In the genomic region with DNA sequence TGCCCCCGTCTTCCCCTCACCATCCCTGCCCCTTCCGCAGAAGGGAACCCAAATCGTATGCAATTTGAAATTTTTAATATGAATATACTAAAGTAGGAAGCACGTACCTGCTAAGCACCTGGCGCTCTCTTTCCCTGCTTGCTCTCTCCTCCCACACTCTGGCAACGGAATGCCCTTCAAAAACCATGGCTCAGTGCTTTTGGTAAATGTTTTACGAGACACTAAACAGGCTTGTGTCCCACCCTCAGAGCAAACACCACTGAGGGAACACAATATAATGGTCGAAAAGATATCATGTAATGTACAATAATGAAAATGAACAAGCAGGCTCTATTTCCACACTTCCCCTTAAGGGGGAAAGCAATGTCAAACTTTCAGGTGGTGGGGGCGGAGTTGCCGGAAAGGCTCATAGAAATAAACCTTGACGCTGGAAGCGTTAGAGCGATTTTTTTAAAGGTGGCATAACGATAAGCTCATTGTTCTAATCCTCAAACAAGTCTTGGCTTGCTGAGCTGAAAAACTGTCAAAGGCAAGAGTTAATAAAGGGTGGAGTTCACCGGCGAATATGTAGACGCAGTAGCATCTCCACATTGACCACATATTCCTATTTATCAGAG, we compare ENCODE assay signal across 10 cellular contexts.
DNase-seq lines count a peak whose midpoint lies in the region; ATAC-seq and TF ChIP-seq lines count a peak whose summit lies in the region.
"Had no signal": no experiment of that assay in that cellular context is flagged by ENCODE, and none has a peak within 500 bp of the region (broad histone marks: within the 10 kb centered on the region; RNA-seq: fewer than 3 reads in every experiment).

No MANE protein-coding gene starts in this region.

- no peaks in the 10 kb centered on the region for H3K9me3 Mint-ChIP-seq in activated CD4-positive, alpha-beta memory T cell treated with anti-CD3 and anti-CD28 coated beads, Interleukin-2, amount 10 ng/mL, durations not matched to agents 7 days and 5 days
- H3K9me3 Mint-ChIP-seq in chondrocyte (ENCODE audit: low read depth), result no peaks in the 10 kb centered on the region
- H3K9me3 Mint-ChIP-seq: H9 had no signal

- TF ChIP-seq CTCF in WERI-Rb-1 (IDR thresholded peaks at IDR 0.05; ENCODE audit: low read depth, low read length), result no peak
- TF ChIP-seq CTCF in left lung (IDR thresholded peaks at IDR 0.05), result no peak
- no peak for TF ChIP-seq CTCF in chondrocyte (IDR thresholded peaks at IDR 0.05)

- no peak overlapping the region for H3K27ac Mint-ChIP-seq in activated CD4-positive, alpha-beta memory T cell treated with anti-CD3 and anti-CD28 coated beads, Interleukin-2, amount 10 ng/mL, durations not matched to agents 7 days and 5 days
- H3K27ac Mint-ChIP-seq in chondrocyte (ENCODE audit: unreplicated experiment), result no peak overlapping the region

- peak overlapping the region; percentile 42 for H3K4me3 ChIP-seq in WERI-Rb-1 (ENCODE audit: low read depth, low read length)
- H3K4me3 ChIP-seq in left lung, result peak overlapping the region; percentile 14 to 31
- peak overlapping the region; percentile 2 for H3K4me3 ChIP-seq in urinary bladder (ENCODE audit: low read depth, low read length)
- H3K4me3 ChIP-seq: testis had no signal

- peaks cover 9% of the 10 kb centered on the region for H3K4me1 Mint-ChIP-seq in activated CD4-positive, alpha-beta memory T cell treated with anti-CD3 and anti-CD28 coated beads, Interleukin-2, amount 10 ng/mL, durations not matched to agents 7 days and 5 days
- H3K4me1 Mint-ChIP-seq in chondrocyte (ENCODE audit: low read depth), result no peaks in the 10 kb centered on the region

- H3K4me1 ChIP-seq in left lung (peaks cover 0 to 12% of the 10 kb centered on the region in 2 donors), urinary bladder (ENCODE audit: insufficient read depth) (no peaks in the 10 kb centered on the region)
- H3K4me1 ChIP-seq: testis had no signal

- intact Hi-C loops in left lung (cut with DNase I), result no loop called here

- H3K27me3 ChIP-seq in WERI-Rb-1 (ENCODE audit: insufficient read depth, low read depth, severe bottlenecking) (no peaks in the 10 kb centered on the region), left lung (no peaks in the 10 kb centered on the region)
- H3K27me3 ChIP-seq: testis had no signal

- POLR2A ChIA-PET in activated CD4-positive, alpha-beta memory T cell treated with anti-CD3 and anti-CD28 coated beads, Interleukin-2, amount 10 ng/mL, durations not matched to agents 7 days and 5 days (lab: Charles Lee), result no interaction called here

- no peaks in the 10 kb centered on the region for H3K9me3 ChIP-seq in WERI-Rb-1 (ENCODE audit: severe bottlenecking)
- H3K9me3 ChIP-seq in left lung, result no peaks in the 10 kb centered on the region
- H3K9me3 ChIP-seq: testis had no signal

- H3K4me3 Mint-ChIP-seq in activated CD4-positive, alpha-beta memory T cell treated with anti-CD3 and anti-CD28 coated beads, Interleukin-2, amount 10 ng/mL, durations not matched to agents 7 days and 5 days, result no peak overlapping the region
- H3K4me3 Mint-ChIP-seq in chondrocyte (ENCODE audit: unreplicated experiment), result no peak overlapping the region
- H3K4me3 Mint-ChIP-seq: H9 had no signal

- peak; percentile 50 for DNase-seq in NCI-H82 (lab: John Stamatoyannopoulos, UW)
- no peak for DNase-seq in NCI-H82 treated with DMSO at 0.1 percent for 48 hours (lab: John Stamatoyannopoulos, UW; ENCODE audit: unreplicated experiment)
- DNase-seq in WERI-Rb-1, result peak; percentile 64
- peak in 1 of 2 donors; percentile 53 for DNase-seq in left lung
- DNase-seq in activated CD4-positive, alpha-beta memory T cell treated with anti-CD3 and anti-CD28 coated beads, Interleukin-2, amount 10 ng/mL, durations not matched to agents 7 days and 5 days, result no peak
- DNase-seq in NCI-H2227 (lab: John Stamatoyannopoulos, UW; ENCODE audit: unreplicated experiment), result no peak
- DNase-seq in chondrocyte (ENCODE audit: low spot score), result no peak
- DNase-seq: H9, testis had no signal

- H3K27ac ChIP-seq in WERI-Rb-1 (peak overlapping the region; percentile 59), left lung (peak overlapping the region; percentile 67 to 77), urinary bladder (ENCODE audit: low read depth) (no peak overlapping the region)
- H3K27ac ChIP-seq: testis had no signal

- peaks cover 4% of the 10 kb centered on the region for H3K27me3 Mint-ChIP-seq in activated CD4-positive, alpha-beta memory T cell treated with anti-CD3 and anti-CD28 coated beads, Interleukin-2, amount 10 ng/mL, durations not matched to agents 7 days and 5 days
- H3K27me3 Mint-ChIP-seq in chondrocyte (ENCODE audit: low read depth), result no peaks in the 10 kb centered on the region

- 75% methylated on average over 17 of the region's 17 CpGs for WGBS in urinary bladder

- CTCF ChIA-PET in activated CD4-positive, alpha-beta memory T cell treated with anti-CD3 and anti-CD28 coated beads, Interleukin-2, amount 10 ng/mL, durations not matched to agents 7 days and 5 days (lab: Charles Lee), result interaction anchor here (1.0 kb wide), 1 partner anchor 189 kb away, joined by 3 read pairs; no protein-coding TSS in a partner anchor

- no peaks in the 10 kb centered on the region for H3K36me3 Mint-ChIP-seq in activated CD4-positive, alpha-beta memory T cell treated with anti-CD3 and anti-CD28 coated beads, Interleukin-2, amount 10 ng/mL, durations not matched to agents 7 days and 5 days (ENCODE audit: low read depth)
- no peaks in the 10 kb centered on the region for H3K36me3 Mint-ChIP-seq in chondrocyte (ENCODE audit: low read depth)

- ATAC-seq in left lung, result peak; percentile 70

- peaks cover 5% of the 10 kb centered on the region for H3K36me3 ChIP-seq in WERI-Rb-1
- peaks cover 0 to 2% of the 10 kb centered on the region in 2 donors for H3K36me3 ChIP-seq in left lung
- H3K36me3 ChIP-seq in urinary bladder (ENCODE audit: insufficient read depth), result no peaks in the 10 kb centered on the region

Comparison
In these comparisons a context has a peak if more than half of its experiments do, and no peak if none do; other contexts are left out.
1. DNase-seq: peak in NCI-H82 (single experiment) and WERI-Rb-1 (single experiment); none in NCI-H82 treated with DMSO at 0.1 percent for 48 hours (single experiment), activated CD4-positive, alpha-beta memory T cell treated with anti-CD3 and anti-CD28 coated beads, Interleukin-2, amount 10 ng/mL, durations not matched to agents 7 days and 5 days (single experiment), NCI-H2227 (single experiment) and chondrocyte (single experiment).
2. Peak in every context shown above with its lines, with median percentiles within 50 percentile points of each other: H3K4me3 ChIP-seq.